ENCODE assay signal across 21 cellular contexts in the genomic region with DNA sequence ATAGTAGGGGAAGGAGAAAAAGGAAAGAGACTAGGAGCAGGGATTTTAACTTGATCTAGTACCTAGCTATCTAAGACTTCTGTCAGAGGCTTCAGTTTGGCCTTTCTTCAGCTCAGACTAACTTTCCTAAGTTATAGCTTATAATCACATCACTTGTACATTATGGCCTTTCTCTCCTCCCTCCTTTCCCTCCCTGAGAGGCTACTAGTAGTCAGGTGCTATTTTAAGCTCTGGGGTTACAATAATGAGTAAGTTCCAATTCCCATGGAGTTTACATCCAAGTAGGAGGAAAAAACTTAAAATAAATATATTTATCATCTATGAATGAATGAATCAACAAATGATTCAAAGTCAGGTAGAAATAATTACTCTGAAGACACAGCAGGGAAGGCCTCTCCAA.
"Had no signal": no experiment of that assay in that cellular context is flagged by ENCODE, and none has a peak within 500 bp of the region (broad histone marks: within the 10 kb centered on the region; RNA-seq: fewer than 3 reads in every experiment).

No MANE protein-coding gene starts in this region.

- H3K4me1 ChIP-seq: Peyer's patch had no signal

- ATAC-seq: Right ventricle myocardium inferior, SK-N-SH treated with all-trans-retinoic acid at 6 μM for 48 hours had no signal

- H3K9me3 ChIP-seq: Peyer's patch, SJCRH30 had no signal

- H3K27ac ChIP-seq: HL-60, Peyer's patch, SJCRH30 had no signal

- H3K27me3 ChIP-seq: Peyer's patch, SJCRH30 had no signal

- DNase-seq: KBM-7, NCI-H1092, NCI-H1105 treated with DMSO at 0.1 percent for 48 hours, NCI-H1436, NCI-H187, NCI-H2029, NCI-H2081 treated with DMSO at 0.1 percent for 48 hours, NCI-H2171, NCI-H226, NCI-H446, NCI-H510A, NCI-H524 treated with DMSO at 0.1 percent for 48 hours, NCI-H69, NCI-H774, Peyer's patch, SHP77 treated with DMSO at 0.1 percent for 48 hours, SJCRH30, T-helper 1 cell had no signal

- H3K4me3 ChIP-seq: Peyer's patch, SJCRH30 had no signal
